ENCODE assay signal across 22 cellular contexts in genomic region chr17:47311420-47311819, GRCh38. TPM values are rescaled to one million over a fixed set of nuclear protein-coding genes. Genes with fewer than 3 reads are reported as not detected.
"Had no signal": no experiment of that assay in that cellular context is flagged by ENCODE, and none has a peak within 500 bp of the region (broad histone marks: within the 10 kb centered on the region; RNA-seq: fewer than 3 reads in every experiment).

No MANE protein-coding gene starts in this region.

- H3K36me3 ChIP-seq: MG63 had no signal

- H3K27ac ChIP-seq: RWPE1 had no signal

- H3K4me3 ChIP-seq: MG63 had no signal

- H3K27me3 ChIP-seq: MG63 had no signal

- ATAC-seq: HepG2 had no signal

- H3K9me3 ChIP-seq: MG63, SK-N-SH had no signal

- DNase-seq: IMR-90, Karpas-422, KG1, MG63, NCI-H1092, NCI-H1105 treated with DMSO at 0.1 percent for 48 hours, NCI-H1417 treated with DMSO at 0.1 percent for 48 hours, NCI-H146, NCI-H1694 treated with DMSO at 0.1 percent for 48 hours, NCI-H1930, NCI-H2107, NCI-H226, NCI-H446, NCI-H510A, NCI-H524 treated with DMSO at 0.1 percent for 48 hours, NCI-H69, NCI-H774, SHP77, SK-N-SH had no signal

RNA-seq across cellular contexts. Expression of gene EFCAB13, which starts 12.3 kb away (rescaled TPM):
- total RNA-seq: HT1080 had no signal
